Comparison of ENCODE assay signal across 19 cellular contexts in genomic region chr11:61727401-61727811, GRCh38. TPM values are rescaled to one million over a fixed set of nuclear protein-coding genes. Genes with fewer than 3 reads are reported as not detected.
"Had no signal": no experiment of that assay in that cellular context is flagged by ENCODE, and none has a peak within 500 bp of the region (broad histone marks: within the 10 kb centered on the region; RNA-seq: fewer than 3 reads in every experiment).

No MANE protein-coding gene starts in this region.

- H3K4me1 ChIP-seq: left lung, uterus had no signal

- H3K4me3 ChIP-seq: left lung, pancreas, sigmoid colon, tibial nerve, uterus had no signal

- DNase-seq: activated B cell treated with CpG ODN at 0.5 μM for 24 hours; activated CD4-positive, alpha-beta memory T cell treated with anti-CD3 and anti-CD28 coated beads, Interleukin-2, amount 10 ng/mL, durations not matched to agents 7 days and 5 days; activated CD4-positive, alpha-beta T cell treated with anti-CD3 and anti-CD28 coated beads for 4 hours; activated effector memory CD4-positive, alpha-beta T cell treated with Interleukin-2 at 50 U/mL for 16 hours; activated naive CD4-positive, alpha-beta T cell treated with anti-CD3 and anti-CD28 coated beads, Interleukin-2, amount 10 ng/mL, durations not matched to agents 7 days and 5 days; activated T-cell treated with anti-CD3 and anti-CD28 coated beads, Interleukin-2, amount 50 U/mL, for 24 hours; foreskin fibroblast; left lung; mesenchymal stem cell; naive thymus-derived CD4-positive, alpha-beta T cell; pancreas; sigmoid colon; stimulated activated CD4-positive, alpha-beta T cell treated with anti-CD3 and anti-CD28 coated beads, Interleukin-4, amount 100 ng/mL, for 4 hours; stimulated activated naive CD4-positive, alpha-beta T cell; uterus had no signal

- ATAC-seq: left lung; naive thymus-derived CD4-positive, alpha-beta T cell; pancreas had no signal

- H3K27ac ChIP-seq: epithelial cell of prostate, left lung, neutrophil, pancreas had no signal

- H3K36me3 ChIP-seq: neutrophil, uterus had no signal

- H3K9me3 Mint-ChIP-seq: activated B cell treated with CpG ODN at 0.5 μM for 24 hours; activated CD4-positive, alpha-beta memory T cell treated with anti-CD3 and anti-CD28 coated beads, Interleukin-2, amount 10 ng/mL, durations not matched to agents 7 days and 5 days; activated naive CD4-positive, alpha-beta T cell treated with anti-CD3 and anti-CD28 coated beads, Interleukin-2, amount 10 ng/mL, durations not matched to agents 7 days and 5 days; activated T-cell treated with anti-CD3 and anti-CD28 coated beads, Interleukin-2, amount 50 U/mL, for 24 hours; T-helper 2 cell treated with Interferon-gamma antibody and Interleukin-4, amounts not matched to agents 5 μg/mL and 100 μg/mL, for 36 hours had no signal

- H3K4me1 Mint-ChIP-seq: activated B cell treated with CpG ODN at 0.5 μM for 24 hours; activated naive CD4-positive, alpha-beta T cell treated with anti-CD3 and anti-CD28 coated beads, Interleukin-2, amount 10 ng/mL, durations not matched to agents 7 days and 5 days; naive thymus-derived CD4-positive, alpha-beta T cell had no signal

- H3K27ac Mint-ChIP-seq: activated B cell treated with CpG ODN at 0.5 μM for 24 hours; activated CD4-positive, alpha-beta memory T cell treated with anti-CD3 and anti-CD28 coated beads, Interleukin-2, amount 10 ng/mL, durations not matched to agents 7 days and 5 days; activated naive CD4-positive, alpha-beta T cell treated with anti-CD3 and anti-CD28 coated beads, Interleukin-2, amount 10 ng/mL, durations not matched to agents 7 days and 5 days; activated T-cell treated with anti-CD3 and anti-CD28 coated beads, Interleukin-2, amount 50 U/mL, for 24 hours; naive thymus-derived CD4-positive, alpha-beta T cell; T-helper 2 cell treated with Interferon-gamma antibody and Interleukin-4, amounts not matched to agents 5 μg/mL and 100 μg/mL, for 36 hours had no signal

- H3K27me3 Mint-ChIP-seq: activated B cell treated with CpG ODN at 0.5 μM for 24 hours; activated CD4-positive, alpha-beta memory T cell treated with anti-CD3 and anti-CD28 coated beads, Interleukin-2, amount 10 ng/mL, durations not matched to agents 7 days and 5 days; activated T-cell treated with anti-CD3 and anti-CD28 coated beads, Interleukin-2, amount 50 U/mL, for 24 hours; naive thymus-derived CD4-positive, alpha-beta T cell had no signal

- H3K4me3 Mint-ChIP-seq: activated B cell treated with CpG ODN at 0.5 μM for 24 hours; activated CD4-positive, alpha-beta memory T cell treated with anti-CD3 and anti-CD28 coated beads, Interleukin-2, amount 10 ng/mL, durations not matched to agents 7 days and 5 days; activated naive CD4-positive, alpha-beta T cell treated with anti-CD3 and anti-CD28 coated beads, Interleukin-2, amount 10 ng/mL, durations not matched to agents 7 days and 5 days; activated T-cell treated with anti-CD3 and anti-CD28 coated beads, Interleukin-2, amount 50 U/mL, for 24 hours; naive thymus-derived CD4-positive, alpha-beta T cell; T-helper 2 cell treated with Interferon-gamma antibody and Interleukin-4, amounts not matched to agents 5 μg/mL and 100 μg/mL, for 36 hours had no signal

- H3K27me3 ChIP-seq: left lung, neutrophil, pancreas, sigmoid colon, tibial nerve, uterus had no signal

- H3K36me3 Mint-ChIP-seq: activated naive CD4-positive, alpha-beta T cell treated with anti-CD3 and anti-CD28 coated beads, Interleukin-2, amount 10 ng/mL, durations not matched to agents 7 days and 5 days; naive thymus-derived CD4-positive, alpha-beta T cell had no signal

- H3K9me3 ChIP-seq: left lung, neutrophil, pancreas, sigmoid colon, tibial nerve, uterus had no signal

RNA-seq across cellular contexts. Expression of gene DAGLA, which starts 47.2 kb away (rescaled TPM):
- total RNA-seq: activated B cell treated with CpG ODN at 0.5 μM for 24 hours had no signal
